8 cellular contexts compared by ENCODE assay signal in the genomic region with DNA sequence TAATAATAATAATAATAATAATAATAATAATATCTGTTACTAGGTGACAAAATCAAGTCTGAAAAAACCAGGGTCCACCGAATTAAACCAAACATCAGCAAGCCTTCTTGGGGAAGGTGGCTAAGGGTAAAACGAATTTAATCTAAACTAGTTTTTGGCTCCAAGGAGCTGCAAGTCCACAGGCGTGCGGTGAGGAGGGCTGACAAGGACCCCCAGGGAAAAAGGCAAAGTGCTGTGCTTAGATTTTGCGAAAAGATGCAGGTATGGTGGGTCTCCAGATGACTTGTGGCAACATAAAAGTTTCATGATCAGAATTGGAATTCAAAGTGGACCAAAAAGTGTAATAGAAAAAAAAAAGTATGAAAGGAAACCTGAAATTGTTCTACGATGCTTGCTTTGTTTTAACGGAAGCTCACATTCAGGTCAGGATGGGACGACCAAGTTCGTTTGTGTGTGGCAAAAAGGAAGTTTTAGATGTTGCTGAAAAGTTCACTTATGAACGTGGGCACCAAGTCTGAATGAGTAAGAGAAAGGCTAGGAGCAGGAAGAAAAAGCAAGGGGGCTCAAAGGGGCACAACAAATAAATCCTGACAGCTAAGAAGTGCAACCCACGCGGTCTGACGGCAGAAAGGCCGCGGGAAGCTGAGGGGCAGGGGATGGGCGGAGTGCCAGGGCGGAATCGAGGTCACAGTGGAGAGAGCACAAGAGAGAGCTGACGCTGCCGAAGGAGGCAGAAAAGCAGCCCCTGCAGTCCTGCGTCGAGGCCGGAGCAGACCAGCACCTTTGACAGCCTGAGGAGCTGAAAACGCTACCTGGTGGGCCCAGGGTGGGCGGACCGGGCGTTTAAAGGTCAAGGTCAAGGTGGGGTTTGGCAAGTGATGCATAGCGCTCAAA. TPM values are rescaled to one million over a fixed set of nuclear protein-coding genes. Genes with fewer than 3 reads are reported as not detected.
DNase-seq lines count a peak whose midpoint lies in the region; ATAC-seq and TF ChIP-seq lines count a peak whose summit lies in the region.

No MANE protein-coding gene starts in this region.

- H3K9ac ChIP-seq in endocrine pancreas (ENCODE audit: control insufficient read depth, insufficient read depth, low read length) = peak overlapping the region; percentile 98

- peaks cover 3% of the 10 kb centered on the region for H3K4me1 ChIP-seq in endocrine pancreas (ENCODE audit: control insufficient read depth, insufficient read depth, low read length)
- H3K4me1 ChIP-seq in mononuclear cell (ENCODE audit: insufficient read depth, low read length) = peaks cover 80% of the 10 kb centered on the region

- H3K4me3 ChIP-seq in AG10803 (ENCODE audit: low read length) (peak overlapping the region; percentile 97), endocrine pancreas (ENCODE audit: control insufficient read depth, insufficient read depth, low read length) (peak overlapping the region; percentile 86), mononuclear cell (ENCODE audit: low read length) (peak overlapping the region; percentile 96)

- no peak for ATAC-seq in GM19455 (IDR thresholded peaks at IDR 0.05; ENCODE audit: unreplicated experiment)

- H3K9me3 ChIP-seq in endocrine pancreas (ENCODE audit: control insufficient read depth, low read length) = no peaks in the 10 kb centered on the region
- H3K9me3 ChIP-seq in mononuclear cell (ENCODE audit: low read depth, low read length) = no peaks in the 10 kb centered on the region

- H3K27me3 ChIP-seq in endocrine pancreas (ENCODE audit: control insufficient read depth, insufficient read depth, low read length) = no peaks in the 10 kb centered on the region
- no peaks in the 10 kb centered on the region for H3K27me3 ChIP-seq in mononuclear cell (ENCODE audit: insufficient read depth, low read length)

- peak; percentile 45 for DNase-seq in AG10803 (ENCODE audit: low read depth)
- DNase-seq in GM20000 (ENCODE audit: low spot score) = peak; percentile 64
- peak; percentile 9 for DNase-seq in NCI-H82 treated with DMSO at 0.1 percent for 48 hours (lab: John Stamatoyannopoulos, UW; ENCODE audit: unreplicated experiment)
- peak; percentile 55 to 72 (median 61) for DNase-seq in activated CD8-positive, alpha-beta memory T cell treated with anti-CD3 and anti-CD28 coated beads for 48 hours (ENCODE audit: low read depth in 2 of 3, low spot score in 2 of 3)
- peak; percentile 75 to 76 for DNase-seq in stimulated activated CD8-positive, alpha-beta memory T cell treated with anti-CD3 and anti-CD28 coated beads, Interleukin-15, amount 100 ng/mL, for 48 hours (ENCODE audit: low read depth in 2 of 2)

- TF ChIP-seq CTCF in AG10803 (conservative IDR thresholded peaks at IDR 0.05; ENCODE audit: low read length) (no peak), GM20000 (IDR thresholded peaks at IDR 0.05; ENCODE audit: extremely low read depth, missing control alignments) (no peak)

- H3K36me3 ChIP-seq in endocrine pancreas (ENCODE audit: control insufficient read depth, insufficient read depth, low read length) = no peaks in the 10 kb centered on the region

RNA-seq across cellular contexts. Expression of a gene that starts 1.1 kb away (rescaled TPM):
- 85.5 TPM for total RNA-seq in mononuclear cell

RNA-seq across cellular contexts. Expression of a gene that starts 10.3 kb away (rescaled TPM):
- total RNA-seq in mononuclear cell = 13.3 TPM

RNA-seq across cellular contexts. Expression of a gene that starts 31.8 kb away (rescaled TPM):
- 31.2 TPM for total RNA-seq in mononuclear cell

RNA-seq across cellular contexts. Expression of a gene that starts 38.4 kb away (rescaled TPM):
- total RNA-seq in mononuclear cell = 70.5 TPM

RNA-seq across cellular contexts. Expression of a gene that starts 38.8 kb away (rescaled TPM):
- total RNA-seq in mononuclear cell = 20.9 TPM

Comparison
In these comparisons a context has a peak if more than half of its experiments do, and no peak if none do; other contexts are left out.
1. DNase-seq: peak in every context shown above with its lines; median percentile 76 in stimulated activated CD8-positive, alpha-beta memory T cell treated with anti-CD3 and anti-CD28 coated beads, Interleukin-15, amount 100 ng/mL, for 48 hours; 64 in GM20000; 61 in activated CD8-positive, alpha-beta memory T cell treated with anti-CD3 and anti-CD28 coated beads for 48 hours; 45 in AG10803; 9 in NCI-H82 treated with DMSO at 0.1 percent for 48 hours.